Comparison of ENCODE assay signal across 27 cellular contexts in genomic region chr9:96121162-96121561, GRCh38.
DNase-seq lines count a peak whose midpoint lies in the region; ATAC-seq and TF ChIP-seq lines count a peak whose summit lies in the region.
"Had no signal": no experiment of that assay in that cellular context is flagged by ENCODE, and none has a peak within 500 bp of the region (broad histone marks: within the 10 kb centered on the region; RNA-seq: fewer than 3 reads in every experiment).

No MANE protein-coding gene starts in this region.

- peaks cover 1 to 11% (median 8%) of the 10 kb centered on the region in 3 donors for H3K27me3 Mint-ChIP-seq in immature natural killer cell (ENCODE audit: low read depth in 3 of 3)
- H3K27me3 Mint-ChIP-seq in WTC11 (ENCODE audit: low read depth) = peaks cover 2% of the 10 kb centered on the region; the same call in 1 of the 2 replicates

- peaks cover 52% of the 10 kb centered on the region for H3K4me1 ChIP-seq in KMS-11 (ENCODE audit: low read depth, poor library complexity, severe bottlenecking)

- no peak overlapping the region for H2AFZ ChIP-seq in KMS-11 (ENCODE audit: low read depth)
- H2AFZ ChIP-seq: GM23338, PC-9 had no signal

- H3K36me3 ChIP-seq in KMS-11 (ENCODE audit: insufficient read depth) = no peaks in the 10 kb centered on the region

- H3K4me3 Mint-ChIP-seq in immature natural killer cell (peak overlapping the region; percentile 26 to 64 (median 57)), WTC11 (no peak overlapping the region)
- H3K4me3 Mint-ChIP-seq: B cell; CD4-positive, alpha-beta T cell; GM23338; T-helper 17 cell had no signal

- H3K36me3 Mint-ChIP-seq in immature natural killer cell (peaks cover 0 to 5% (median 0%) of the 10 kb centered on the region in 3 donors), WTC11 (peaks cover 21% of the 10 kb centered on the region)

- POLR2A ChIA-PET in WTC11 (lab: Charles Lee) = no interaction called here

- H3K27ac ChIP-seq in KMS-11 = no peak overlapping the region
- H3K27ac ChIP-seq: PC-9, SK-N-MC had no signal

- DNase-seq in AG10803 (ENCODE audit: low read depth) (peak; percentile 15), OCI-M1 (lab: John Stamatoyannopoulos, UW) (peak; percentile 29), immature natural killer cell (peak; percentile 22 to 32 (median 25)), OCI-M2 (lab: John Stamatoyannopoulos, UW; ENCODE audit: unreplicated experiment) (no peak), WTC11 (ENCODE audit: low spot score) (no peak), EL (no peak)
- DNase-seq: CD4-positive, alpha-beta T cell; COR-L47; DMS79; HCEC 1CT; NCI-H1417; NCI-H1694 treated with DMSO at 0.1 percent for 48 hours; NCI-H2081 treated with DMSO at 0.1 percent for 48 hours; NCI-H2171 treated with DMSO at 0.1 percent for 48 hours; NCI-H524 treated with DMSO at 0.1 percent for 48 hours; NCI-H82; PC-9; RPMI8226; SHP77; SW 1271; T-helper 17 cell had no signal

- CTCF ChIA-PET in WTC11 (lab: Charles Lee) = no interaction called here

- no peak overlapping the region for H3K27ac Mint-ChIP-seq in immature natural killer cell
- no peak overlapping the region for H3K27ac Mint-ChIP-seq in WTC11
- H3K27ac Mint-ChIP-seq: B cell; CD4-positive, alpha-beta T cell; GM23338; T-helper 17 cell had no signal

- no peak overlapping the region for H3K4me3 ChIP-seq in AG10803 (ENCODE audit: low read length)
- no peak overlapping the region for H3K4me3 ChIP-seq in KMS-11 (IDR thresholded peaks at IDR 0.05; ENCODE audit: insufficient read depth, low read depth, low read length)
- H3K4me3 ChIP-seq: GM12878, GM23338, K562, PC-9, SK-N-MC had no signal

- peaks cover 58 to 60% of the 10 kb centered on the region in 2 donors for H3K4me1 Mint-ChIP-seq in immature natural killer cell
- peaks cover 14% of the 10 kb centered on the region for H3K4me1 Mint-ChIP-seq in WTC11
- H3K4me1 Mint-ChIP-seq: B cell, T-helper 17 cell had no signal

- TF ChIP-seq CTCF in AG10803 (conservative IDR thresholded peaks at IDR 0.05; ENCODE audit: low read length) (no peak), KMS-11 (conservative IDR thresholded peaks at IDR 0.05; ENCODE audit: low read depth, low read length) (no peak), WTC11 (IDR thresholded peaks at IDR 0.05) (no peak)

- H3K9me3 Mint-ChIP-seq in immature natural killer cell = peaks cover 0 to 2% (median 0%) of the 10 kb centered on the region in 6 donors
- H3K9me3 Mint-ChIP-seq in WTC11 = peaks cover 32% of the 10 kb centered on the region
- H3K9me3 Mint-ChIP-seq: CD4-positive, alpha-beta T cell had no signal

- no peak for ATAC-seq in WTC11
- ATAC-seq: GM12878, GM23338, K562, T-helper 17 cell had no signal

- no peaks in the 10 kb centered on the region for H3K79me2 ChIP-seq in KMS-11 (ENCODE audit: insufficient read depth, low read depth)

- H3K27me3 ChIP-seq in KMS-11 (ENCODE audit: insufficient read depth, low read depth) = no peaks in the 10 kb centered on the region

- no peak overlapping the region for H3K9ac ChIP-seq in KMS-11

- peak overlapping the region; percentile 27 for H3K4me2 ChIP-seq in KMS-11
- H3K4me2 ChIP-seq: GM23338, PC-9 had no signal

- no peaks in the 10 kb centered on the region for H4K20me1 ChIP-seq in KMS-11 (ENCODE audit: insufficient read depth)

TF ChIP-seq in WTC11, 78 proteins besides CTCF, POLR2A, EP300 and RAD21:
- TF ChIP-seq FOXK1 (CRISPR knock-in tag; IDR thresholded peaks at IDR 0.05) (no peak), ZMAT4 (CRISPR knock-in tag; IDR thresholded peaks at IDR 0.05) (no peak), SMAD3 (CRISPR knock-in tag; IDR thresholded peaks at IDR 0.05; ENCODE audit: borderline replicate concordance) (no peak), PREB (CRISPR knock-in tag; IDR thresholded peaks at IDR 0.05; ENCODE audit: borderline replicate concordance) (no peak), ARID4B (CRISPR knock-in tag; IDR thresholded peaks at IDR 0.05; ENCODE audit: borderline replicate concordance) (no peak), ZNF317 (CRISPR knock-in tag; IDR thresholded peaks at IDR 0.05; ENCODE audit: borderline replicate concordance, low read depth) (no peak), CREM (CRISPR knock-in tag; IDR thresholded peaks at IDR 0.05) (no peak)
TF ChIP-seq in WTC11: peak in this region for 0.

Comparison
In these comparisons a context has a peak if more than half of its experiments do, and no peak if none do; other contexts are left out.
1. DNase-seq: peak in AG10803 (single experiment), OCI-M1 (single experiment) and immature natural killer cell (3 of 3); none in OCI-M2 (single experiment), WTC11 (single experiment) and EL (single experiment).